Comparison of ENCODE assay signal across 37 cellular contexts in the genomic region with DNA sequence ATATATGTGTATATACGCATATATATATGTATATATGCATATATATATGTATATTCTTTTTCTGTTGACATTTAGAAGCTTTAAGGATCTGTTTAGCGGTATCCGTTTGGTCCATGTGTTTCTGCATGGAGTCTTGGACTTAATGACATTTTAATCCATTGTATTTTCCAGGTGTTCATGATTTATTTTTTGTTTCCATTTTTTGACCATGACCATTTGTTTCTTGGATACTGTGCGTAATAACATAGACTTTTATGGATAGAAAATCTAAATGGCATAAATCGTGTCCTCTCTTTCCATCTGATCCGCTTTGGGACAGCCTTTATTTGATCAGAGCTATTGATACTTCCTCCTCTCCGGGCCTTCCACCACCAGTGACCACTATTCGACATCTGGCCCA.
"Had no signal": no experiment of that assay in that cellular context is flagged by ENCODE, and none has a peak within 500 bp of the region (broad histone marks: within the 10 kb centered on the region; RNA-seq: fewer than 3 reads in every experiment).

No MANE protein-coding gene starts in this region.

- H3K9me3 Mint-ChIP-seq: activated CD4-positive, alpha-beta memory T cell treated with anti-CD3 and anti-CD28 coated beads, Interleukin-2, amount 10 ng/mL, durations not matched to agents 7 days and 5 days; activated CD4-positive, alpha-beta T cell treated with anti-CD3 and anti-CD28 coated beads, Interleukin-2, amount 10 ng/mL, durations not matched to agents 7 days and 5 days; activated naive CD4-positive, alpha-beta T cell treated with anti-CD3 and anti-CD28 coated beads for 36 hours; activated naive CD4-positive, alpha-beta T cell treated with anti-CD3 and anti-CD28 coated beads, Interleukin-2, amount 50 U/mL, for 72 hours; activated naive CD8-positive, alpha-beta T cell treated with anti-CD3 and anti-CD28 coated beads for 36 hours; activated T-cell treated with anti-CD3 and anti-CD28 coated beads, Interleukin-2, amount 50 U/mL, for 4 hours; activated T-cell treated with anti-CD3 and anti-CD28 coated beads, Interleukin-2, amount 50 U/mL, for 72 hours; activated T-helper 1 cell treated with anti-CD3 and anti-CD28 coated beads, Interleukin-12 subunit alpha, Interleukin-12 subunit beta, Interleukin-2, Interleukin-4 antibody, amounts not matched to agents 30 ng/mL and 10 ng/mL and 1 ng/mL, durations not matched to agents 14 hours and 24 hours and 36 hours; activated T-helper 17 cell treated with anti-CD3 and anti-CD28 coated beads, Interleukin-2, amount 50 U/mL, for 72 hours; T-helper 1 cell treated with Interleukin-12 subunit alpha and Interleukin-12 subunit beta and Interleukin-4 antibody, amounts not matched to agents 30 μg/mL and 1 μg/mL, for 36 hours; T-helper 2 cell treated with Interferon-gamma antibody and Interleukin-4, amounts not matched to agents 5 μg/mL and 100 μg/mL, for 36 hours had no signal

- H3K4me3 ChIP-seq: adrenal gland, body of pancreas, breast epithelium had no signal

- H3K4me3 Mint-ChIP-seq: activated CD4-positive, alpha-beta memory T cell treated with anti-CD3 and anti-CD28 coated beads, Interleukin-2, amount 10 ng/mL, durations not matched to agents 7 days and 5 days; activated CD4-positive, alpha-beta T cell treated with anti-CD3 and anti-CD28 coated beads for 36 hours; activated CD4-positive, alpha-beta T cell treated with anti-CD3 and anti-CD28 coated beads, Interleukin-2, amount 10 ng/mL, durations not matched to agents 7 days and 5 days; activated CD8-positive, alpha-beta memory T cell treated with anti-CD3 and anti-CD28 coated beads, Interleukin-2, amount 10 ng/mL, durations not matched to agents 7 days and 5 days; activated CD8-positive, alpha-beta T cell treated with anti-CD3 and anti-CD28 coated beads, Interleukin-2, amount 10 ng/mL, durations not matched to agents 7 days and 5 days; activated naive CD4-positive, alpha-beta T cell treated with anti-CD3 and anti-CD28 coated beads for 36 hours; activated naive CD8-positive, alpha-beta T cell treated with anti-CD3 and anti-CD28 coated beads for 36 hours; activated T-cell treated with anti-CD3 and anti-CD28 coated beads, Interleukin-2, amount 50 U/mL, for 4 hours; activated T-cell treated with anti-CD3 and anti-CD28 coated beads, Interleukin-2, amount 50 U/mL, for 72 hours; activated T-helper 1 cell treated with anti-CD3 and anti-CD28 coated beads, Interleukin-12 subunit alpha, Interleukin-12 subunit beta, Interleukin-2, Interleukin-4 antibody, amounts not matched to agents 30 ng/mL and 10 ng/mL and 1 ng/mL, durations not matched to agents 14 hours and 24 hours and 36 hours; activated T-helper 17 cell treated with anti-CD3 and anti-CD28 coated beads, Interleukin-2, amount 50 U/mL, for 72 hours; T-helper 1 cell treated with Interleukin-12 subunit alpha and Interleukin-12 subunit beta and Interleukin-4 antibody, amounts not matched to agents 30 μg/mL and 1 μg/mL, for 36 hours; T-helper 2 cell treated with Interferon-gamma antibody and Interleukin-4, amounts not matched to agents 5 μg/mL and 100 μg/mL, for 36 hours had no signal

- H3K9me3 ChIP-seq: adrenal gland, body of pancreas, breast epithelium had no signal

- H3K27ac Mint-ChIP-seq: activated CD4-positive, alpha-beta memory T cell treated with anti-CD3 and anti-CD28 coated beads, Interleukin-2, amount 10 ng/mL, durations not matched to agents 7 days and 5 days; activated CD4-positive, alpha-beta T cell treated with anti-CD3 and anti-CD28 coated beads for 36 hours; activated CD4-positive, alpha-beta T cell treated with anti-CD3 and anti-CD28 coated beads, Interleukin-2, amount 10 ng/mL, durations not matched to agents 7 days and 5 days; activated CD8-positive, alpha-beta memory T cell treated with anti-CD3 and anti-CD28 coated beads, Interleukin-2, amount 10 ng/mL, durations not matched to agents 7 days and 5 days; activated CD8-positive, alpha-beta T cell treated with anti-CD3 and anti-CD28 coated beads, Interleukin-2, amount 10 ng/mL, durations not matched to agents 7 days and 5 days; activated naive CD4-positive, alpha-beta T cell treated with anti-CD3 and anti-CD28 coated beads for 36 hours; activated naive CD4-positive, alpha-beta T cell treated with anti-CD3 and anti-CD28 coated beads, Interleukin-2, amount 50 U/mL, for 72 hours; activated naive CD8-positive, alpha-beta T cell treated with anti-CD3 and anti-CD28 coated beads for 36 hours; activated T-cell treated with anti-CD3 and anti-CD28 coated beads, Interleukin-2, amount 50 U/mL, for 72 hours; activated T-helper 1 cell treated with anti-CD3 and anti-CD28 coated beads, Interleukin-12 subunit alpha, Interleukin-12 subunit beta, Interleukin-2, Interleukin-4 antibody, amounts not matched to agents 30 ng/mL and 10 ng/mL and 1 ng/mL, durations not matched to agents 14 hours and 24 hours and 36 hours; activated T-helper 17 cell treated with anti-CD3 and anti-CD28 coated beads, Interleukin-2, amount 50 U/mL, for 72 hours; T-helper 1 cell treated with Interleukin-12 subunit alpha and Interleukin-12 subunit beta and Interleukin-4 antibody, amounts not matched to agents 30 μg/mL and 1 μg/mL, for 36 hours; T-helper 2 cell treated with Interferon-gamma antibody and Interleukin-4, amounts not matched to agents 5 μg/mL and 100 μg/mL, for 36 hours had no signal

- H3K27me3 ChIP-seq: adrenal gland, body of pancreas, brain microvascular endothelial cell, breast epithelium had no signal

- H3K27me3 Mint-ChIP-seq: activated CD4-positive, alpha-beta memory T cell treated with anti-CD3 and anti-CD28 coated beads, Interleukin-2, amount 10 ng/mL, durations not matched to agents 7 days and 5 days; activated CD4-positive, alpha-beta T cell treated with anti-CD3 and anti-CD28 coated beads for 36 hours; activated CD4-positive, alpha-beta T cell treated with anti-CD3 and anti-CD28 coated beads, Interleukin-2, amount 10 ng/mL, durations not matched to agents 7 days and 5 days; activated CD8-positive, alpha-beta memory T cell treated with anti-CD3 and anti-CD28 coated beads, Interleukin-2, amount 10 ng/mL, durations not matched to agents 7 days and 5 days; activated T-helper 17 cell treated with anti-CD3 and anti-CD28 coated beads, Interleukin-2, amount 50 U/mL, for 72 hours had no signal

- H3K36me3 Mint-ChIP-seq: activated naive CD4-positive, alpha-beta T cell treated with anti-CD3 and anti-CD28 coated beads, Interleukin-2, amount 50 U/mL, for 72 hours had no signal

- H3K27ac ChIP-seq: adrenal gland, body of pancreas, brain microvascular endothelial cell, breast epithelium, VCaP had no signal

- ATAC-seq: activated CD4-positive, alpha-beta T cell treated with anti-CD3 and anti-CD28 coated beads for 36 hours; activated CD4-positive, CD25-positive, alpha-beta regulatory T cell treated with anti-CD3 and anti-CD28 coated beads, Interleukin-2, amount 50 U/mL, for 24 hours; activated CD8-positive, alpha-beta memory T cell treated with anti-CD3 and anti-CD28 coated beads, Interleukin-2, amount 10 ng/mL, durations not matched to agents 7 days and 5 days; activated CD8-positive, alpha-beta T cell treated with anti-CD3 and anti-CD28 coated beads, Interleukin-2, amount 10 ng/mL, durations not matched to agents 7 days and 5 days; activated naive CD4-positive, alpha-beta T cell treated with anti-CD3 and anti-CD28 coated beads, Interleukin-2, amount 50 U/mL, for 72 hours; activated T-cell treated with anti-CD3 and anti-CD28 coated beads, Interleukin-2, amount 50 U/mL, for 4 hours; activated T-cell treated with anti-CD3 and anti-CD28 coated beads, Interleukin-2, amount 50 U/mL, for 72 hours; activated T-helper 17 cell treated with anti-CD3 and anti-CD28 coated beads, Interleukin-2, amount 50 U/mL, for 72 hours; body of pancreas had no signal

- H3K4me1 ChIP-seq: breast epithelium had no signal

- H3K36me3 ChIP-seq: adrenal gland, brain microvascular endothelial cell, breast epithelium had no signal

- H3K4me1 Mint-ChIP-seq: activated CD4-positive, alpha-beta T cell treated with anti-CD3 and anti-CD28 coated beads for 36 hours; activated CD4-positive, alpha-beta T cell treated with anti-CD3 and anti-CD28 coated beads, Interleukin-2, amount 10 ng/mL, durations not matched to agents 7 days and 5 days; activated naive CD8-positive, alpha-beta T cell treated with anti-CD3 and anti-CD28 coated beads for 36 hours had no signal

- DNase-seq: activated CD4-positive, alpha-beta memory T cell treated with anti-CD3 and anti-CD28 coated beads, Interleukin-2, amount 10 ng/mL, durations not matched to agents 7 days and 5 days; activated CD4-positive, alpha-beta T cell treated with anti-CD3 and anti-CD28 coated beads for 1 hour; activated CD4-positive, alpha-beta T cell treated with anti-CD3 and anti-CD28 coated beads for 36 hours; activated CD4-positive, alpha-beta T cell treated with anti-CD3 and anti-CD28 coated beads for 48 hours; activated CD4-positive, alpha-beta T cell treated with anti-CD3 and anti-CD28 coated beads, Interleukin-2, amount 10 ng/mL, durations not matched to agents 7 days and 5 days; activated CD4-positive, alpha-beta T cell treated with anti-CD3 and anti-CD28 coated beads, Interleukin-2, amount 50 U/mL, for 48 hours; activated CD4-positive, CD25-positive, alpha-beta regulatory T cell; activated CD8-positive, alpha-beta memory T cell treated with anti-CD3 and anti-CD28 coated beads for 24 hours; activated CD8-positive, alpha-beta memory T cell treated with anti-CD3 and anti-CD28 coated beads, Interleukin-2, amount 10 ng/mL, durations not matched to agents 7 days and 5 days; activated CD8-positive, alpha-beta T cell treated with anti-CD3 and anti-CD28 coated beads, Interleukin-2, amount 10 ng/mL, durations not matched to agents 7 days and 5 days; activated effector memory CD4-positive, alpha-beta T cell treated with anti-CD3 and anti-CD28 coated beads, Interleukin-2, amount 50 U/mL, for 16 hours; activated gamma-delta T cell treated with Interleukin-2 at 50 U/mL for 16 hours; activated naive CD4-positive, alpha-beta T cell; activated naive CD4-positive, alpha-beta T cell treated with anti-CD3 and anti-CD28 coated beads for 36 hours; activated naive CD4-positive, alpha-beta T cell treated with anti-CD3 and anti-CD28 coated beads, Interleukin-2, amount 50 U/mL, for 16 hours; activated naive CD8-positive, alpha-beta T cell treated with anti-CD3 and anti-CD28 coated beads for 36 hours; activated T-cell treated with anti-CD3 and anti-CD28 coated beads for 4 hours; activated T-cell treated with anti-CD3 and anti-CD28 coated beads, Interleukin-2, amount 50 U/mL, for 1 hour; activated T-cell treated with anti-CD3 and anti-CD28 coated beads, Interleukin-2, amount 50 U/mL, for 4 hours; activated T-cell treated with anti-CD3 and anti-CD28 coated beads, Interleukin-2, amount 50 U/mL, for 72 hours; adrenal gland; amniotic stem cell; aorta; body of pancreas; brain microvascular endothelial cell; central memory CD4-positive, alpha-beta T cell; T-helper 1 cell; T-helper 2 cell; T-helper 9 cell had no signal
